In the genomic region with DNA sequence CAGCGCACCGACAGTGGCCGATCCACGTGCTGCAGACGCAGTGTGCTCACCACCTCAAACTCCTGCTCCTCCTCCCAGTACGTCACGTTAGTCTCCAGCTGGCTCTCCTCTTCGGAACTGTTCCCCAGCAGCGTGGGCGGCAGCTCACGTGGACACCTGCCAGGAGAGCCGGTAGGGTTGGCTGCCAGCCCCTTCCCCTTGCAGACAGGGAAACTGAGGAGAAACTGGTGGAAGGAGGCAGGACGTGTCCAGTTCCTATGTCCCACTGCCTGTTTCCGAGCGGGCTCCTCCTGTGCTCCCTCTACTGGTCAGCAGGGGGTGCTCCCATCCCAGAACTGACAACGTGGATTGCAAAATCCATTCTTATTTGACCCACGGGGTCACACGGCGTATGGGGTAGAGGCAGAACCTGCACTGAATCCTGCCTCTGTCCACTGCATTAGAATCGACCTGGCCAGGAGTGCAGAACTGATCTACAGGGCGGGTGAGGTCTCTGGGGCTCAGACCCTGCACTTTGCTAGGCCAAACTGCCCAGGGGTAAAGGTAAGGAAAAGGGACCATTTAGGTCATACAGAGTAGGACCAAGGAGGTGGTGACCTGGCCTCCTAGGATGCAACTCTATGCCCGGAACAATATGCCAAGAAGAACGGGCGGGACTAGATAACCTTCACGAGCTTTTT, we compare ENCODE assay signal across 1 cellular context.
TF ChIP-seq lines count a peak whose summit lies in the region.

No MANE protein-coding gene starts in this region.

TF ChIP-seq in K562, 482 proteins besides CTCF, POLR2A, EP300 and RAD21 (continued from another document and continues in another):
- TF ChIP-seq ZNF143 (CRISPR knock-in tag; IDR thresholded peaks at IDR 0.05) (0 out of 2 replicates have a peak, but pooled peaks have one; percentile 40), SLC30A9 (CRISPR knock-in tag; IDR thresholded peaks at IDR 0.05) (no peak), MCM7 (IDR thresholded peaks at IDR 0.05) (no peak), ZSCAN32 (CRISPR knock-in tag; IDR thresholded peaks at IDR 0.05) (no peak), ZBTB17 (CRISPR knock-in tag; IDR thresholded peaks at IDR 0.05) (0 out of 2 replicates have a peak, but pooled peaks have one; percentile 29), ELF4 (CRISPR knock-in tag; IDR thresholded peaks at IDR 0.05) (no peak), ZNF699 (CRISPR knock-in tag; IDR thresholded peaks at IDR 0.05; ENCODE audit: insufficient replicate concordance) (no peak), ZZZ3 (IDR thresholded peaks at IDR 0.05) (no peak), NFIX (CRISPR knock-in tag; IDR thresholded peaks at IDR 0.05; ENCODE audit: low read depth) (no peak), NCOR1 (IDR thresholded peaks at IDR 0.05) (no peak), NFE2 (IDR thresholded peaks at IDR 0.05; ENCODE audit: low read depth) (no peak), TAF15 (IDR thresholded peaks at IDR 0.05; ENCODE audit: low read depth, low read length) (no peak), CBX8 (IDR thresholded peaks at IDR 0.05; ENCODE audit: borderline replicate concordance, extremely low read depth, low read depth, low read length, poor library complexity, severe bottlenecking) (no peak), HEY1 (CRISPR knock-in tag; IDR thresholded peaks at IDR 0.05; ENCODE audit: borderline replicate concordance) (no peak), COPS2 (conservative IDR thresholded peaks at IDR 0.05) (no peak), STAT5A (IDR thresholded peaks at IDR 0.05; ENCODE audit: borderline replicate concordance, low read length) (no peak), POLR2G (IDR thresholded peaks at IDR 0.05; ENCODE audit: low read depth, low read length) (no peak), PCBP2 (IDR thresholded peaks at IDR 0.05; ENCODE audit: low read depth, low read length, poor library complexity, severe bottlenecking) (no peak), PHF8 (IDR thresholded peaks at IDR 0.05; ENCODE audit: borderline replicate concordance, low read length) (no peak), KDM2B (CRISPR knock-in tag; IDR thresholded peaks at IDR 0.05) (no peak), FOXA3 (CRISPR knock-in tag; conservative IDR thresholded peaks at IDR 0.05 in 1 of 2, IDR thresholded peaks at IDR 0.05 in 1 of 2) (0 out of 4 replicates have a peak, but pooled peaks of 1 of the 2 experiments have one; percentile 7), ZNF408 (CRISPR knock-in tag; IDR thresholded peaks at IDR 0.05; ENCODE audit: low read depth) (no peak)
- TF ChIP-seq, protein P1, sequence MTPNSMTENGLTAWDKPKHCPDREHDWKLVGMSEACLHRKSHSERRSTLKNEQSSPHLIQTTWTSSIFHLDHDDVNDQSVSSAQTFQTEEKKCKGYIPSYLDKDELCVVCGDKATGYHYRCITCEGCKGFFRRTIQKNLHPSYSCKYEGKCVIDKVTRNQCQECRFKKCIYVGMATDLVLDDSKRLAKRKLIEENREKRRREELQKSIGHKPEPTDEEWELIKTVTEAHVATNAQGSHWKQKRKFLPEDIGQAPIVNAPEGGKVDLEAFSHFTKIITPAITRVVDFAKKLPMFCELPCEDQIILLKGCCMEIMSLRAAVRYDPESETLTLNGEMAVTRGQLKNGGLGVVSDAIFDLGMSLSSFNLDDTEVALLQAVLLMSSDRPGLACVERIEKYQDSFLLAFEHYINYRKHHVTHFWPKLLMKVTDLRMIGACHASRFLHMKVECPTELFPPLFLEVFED (CRISPR knock-in tag; conservative IDR thresholded peaks at IDR 0.05): no peak
- TF ChIP-seq, protein P2, sequence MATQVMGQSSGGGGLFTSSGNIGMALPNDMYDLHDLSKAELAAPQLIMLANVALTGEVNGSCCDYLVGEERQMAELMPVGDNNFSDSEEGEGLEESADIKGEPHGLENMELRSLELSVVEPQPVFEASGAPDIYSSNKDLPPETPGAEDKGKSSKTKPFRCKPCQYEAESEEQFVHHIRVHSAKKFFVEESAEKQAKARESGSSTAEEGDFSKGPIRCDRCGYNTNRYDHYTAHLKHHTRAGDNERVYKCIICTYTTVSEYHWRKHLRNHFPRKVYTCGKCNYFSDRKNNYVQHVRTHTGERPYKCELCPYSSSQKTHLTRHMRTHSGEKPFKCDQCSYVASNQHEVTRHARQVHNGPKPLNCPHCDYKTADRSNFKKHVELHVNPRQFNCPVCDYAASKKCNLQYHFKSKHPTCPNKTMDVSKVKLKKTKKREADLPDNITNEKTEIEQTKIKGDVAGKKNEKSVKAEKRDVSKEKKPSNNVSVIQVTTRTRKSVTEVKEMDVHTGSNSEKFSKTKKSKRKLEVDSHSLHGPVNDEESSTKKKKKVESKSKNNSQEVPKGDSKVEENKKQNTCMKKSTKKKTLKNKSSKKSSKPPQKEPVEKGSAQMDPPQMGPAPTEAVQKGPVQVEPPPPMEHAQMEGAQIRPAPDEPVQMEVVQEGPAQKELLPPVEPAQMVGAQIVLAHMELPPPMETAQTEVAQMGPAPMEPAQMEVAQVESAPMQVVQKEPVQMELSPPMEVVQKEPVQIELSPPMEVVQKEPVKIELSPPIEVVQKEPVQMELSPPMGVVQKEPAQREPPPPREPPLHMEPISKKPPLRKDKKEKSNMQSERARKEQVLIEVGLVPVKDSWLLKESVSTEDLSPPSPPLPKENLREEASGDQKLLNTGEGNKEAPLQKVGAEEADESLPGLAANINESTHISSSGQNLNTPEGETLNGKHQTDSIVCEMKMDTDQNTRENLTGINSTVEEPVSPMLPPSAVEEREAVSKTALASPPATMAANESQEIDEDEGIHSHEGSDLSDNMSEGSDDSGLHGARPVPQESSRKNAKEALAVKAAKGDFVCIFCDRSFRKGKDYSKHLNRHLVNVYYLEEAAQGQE (CRISPR knock-in tag; IDR thresholded peaks at IDR 0.05; ENCODE audit: low read depth): no peak
- TF ChIP-seq, protein P3, sequence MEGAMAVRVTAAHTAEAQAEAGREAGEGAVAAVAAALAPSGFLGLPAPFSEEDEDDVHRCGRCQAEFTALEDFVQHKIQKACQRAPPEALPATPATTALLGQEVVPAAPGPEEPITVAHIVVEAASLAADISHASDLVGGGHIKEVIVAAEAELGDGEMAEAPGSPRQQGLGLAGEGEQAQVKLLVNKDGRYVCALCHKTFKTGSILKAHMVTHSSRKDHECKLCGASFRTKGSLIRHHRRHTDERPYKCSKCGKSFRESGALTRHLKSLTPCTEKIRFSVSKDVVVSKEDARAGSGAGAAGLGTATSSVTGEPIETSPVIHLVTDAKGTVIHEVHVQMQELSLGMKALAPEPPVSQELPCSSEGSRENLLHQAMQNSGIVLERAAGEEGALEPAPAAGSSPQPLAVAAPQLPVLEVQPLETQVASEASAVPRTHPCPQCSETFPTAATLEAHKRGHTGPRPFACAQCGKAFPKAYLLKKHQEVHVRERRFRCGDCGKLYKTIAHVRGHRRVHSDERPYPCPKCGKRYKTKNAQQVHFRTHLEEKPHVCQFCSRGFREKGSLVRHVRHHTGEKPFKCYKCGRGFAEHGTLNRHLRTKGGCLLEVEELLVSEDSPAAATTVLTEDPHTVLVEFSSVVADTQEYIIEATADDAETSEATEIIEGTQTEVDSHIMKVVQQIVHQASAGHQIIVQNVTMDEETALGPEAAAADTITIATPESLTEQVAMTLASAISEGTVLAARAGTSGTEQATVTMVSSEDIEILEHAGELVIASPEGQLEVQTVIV (CRISPR knock-in tag; IDR thresholded peaks at IDR 0.05; ENCODE audit: borderline replicate concordance): no peak
- TF ChIP-seq, protein P4, sequence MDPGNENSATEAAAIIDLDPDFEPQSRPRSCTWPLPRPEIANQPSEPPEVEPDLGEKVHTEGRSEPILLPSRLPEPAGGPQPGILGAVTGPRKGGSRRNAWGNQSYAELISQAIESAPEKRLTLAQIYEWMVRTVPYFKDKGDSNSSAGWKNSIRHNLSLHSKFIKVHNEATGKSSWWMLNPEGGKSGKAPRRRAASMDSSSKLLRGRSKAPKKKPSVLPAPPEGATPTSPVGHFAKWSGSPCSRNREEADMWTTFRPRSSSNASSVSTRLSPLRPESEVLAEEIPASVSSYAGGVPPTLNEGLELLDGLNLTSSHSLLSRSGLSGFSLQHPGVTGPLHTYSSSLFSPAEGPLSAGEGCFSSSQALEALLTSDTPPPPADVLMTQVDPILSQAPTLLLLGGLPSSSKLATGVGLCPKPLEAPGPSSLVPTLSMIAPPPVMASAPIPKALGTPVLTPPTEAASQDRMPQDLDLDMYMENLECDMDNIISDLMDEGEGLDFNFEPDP (CRISPR knock-in tag; IDR thresholded peaks at IDR 0.05): no peak
- TF ChIP-seq, protein P5, sequence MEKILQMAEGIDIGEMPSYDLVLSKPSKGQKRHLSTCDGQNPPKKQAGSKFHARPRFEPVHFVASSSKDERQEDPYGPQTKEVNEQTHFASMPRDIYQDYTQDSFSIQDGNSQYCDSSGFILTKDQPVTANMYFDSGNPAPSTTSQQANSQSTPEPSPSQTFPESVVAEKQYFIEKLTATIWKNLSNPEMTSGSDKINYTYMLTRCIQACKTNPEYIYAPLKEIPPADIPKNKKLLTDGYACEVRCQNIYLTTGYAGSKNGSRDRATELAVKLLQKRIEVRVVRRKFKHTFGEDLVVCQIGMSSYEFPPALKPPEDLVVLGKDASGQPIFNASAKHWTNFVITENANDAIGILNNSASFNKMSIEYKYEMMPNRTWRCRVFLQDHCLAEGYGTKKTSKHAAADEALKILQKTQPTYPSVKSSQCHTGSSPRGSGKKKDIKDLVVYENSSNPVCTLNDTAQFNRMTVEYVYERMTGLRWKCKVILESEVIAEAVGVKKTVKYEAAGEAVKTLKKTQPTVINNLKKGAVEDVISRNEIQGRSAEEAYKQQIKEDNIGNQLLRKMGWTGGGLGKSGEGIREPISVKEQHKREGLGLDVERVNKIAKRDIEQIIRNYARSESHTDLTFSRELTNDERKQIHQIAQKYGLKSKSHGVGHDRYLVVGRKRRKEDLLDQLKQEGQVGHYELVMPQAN (IDR thresholded peaks at IDR 0.05; ENCODE audit: borderline replicate concordance): no peak
- TF ChIP-seq, protein P6, sequence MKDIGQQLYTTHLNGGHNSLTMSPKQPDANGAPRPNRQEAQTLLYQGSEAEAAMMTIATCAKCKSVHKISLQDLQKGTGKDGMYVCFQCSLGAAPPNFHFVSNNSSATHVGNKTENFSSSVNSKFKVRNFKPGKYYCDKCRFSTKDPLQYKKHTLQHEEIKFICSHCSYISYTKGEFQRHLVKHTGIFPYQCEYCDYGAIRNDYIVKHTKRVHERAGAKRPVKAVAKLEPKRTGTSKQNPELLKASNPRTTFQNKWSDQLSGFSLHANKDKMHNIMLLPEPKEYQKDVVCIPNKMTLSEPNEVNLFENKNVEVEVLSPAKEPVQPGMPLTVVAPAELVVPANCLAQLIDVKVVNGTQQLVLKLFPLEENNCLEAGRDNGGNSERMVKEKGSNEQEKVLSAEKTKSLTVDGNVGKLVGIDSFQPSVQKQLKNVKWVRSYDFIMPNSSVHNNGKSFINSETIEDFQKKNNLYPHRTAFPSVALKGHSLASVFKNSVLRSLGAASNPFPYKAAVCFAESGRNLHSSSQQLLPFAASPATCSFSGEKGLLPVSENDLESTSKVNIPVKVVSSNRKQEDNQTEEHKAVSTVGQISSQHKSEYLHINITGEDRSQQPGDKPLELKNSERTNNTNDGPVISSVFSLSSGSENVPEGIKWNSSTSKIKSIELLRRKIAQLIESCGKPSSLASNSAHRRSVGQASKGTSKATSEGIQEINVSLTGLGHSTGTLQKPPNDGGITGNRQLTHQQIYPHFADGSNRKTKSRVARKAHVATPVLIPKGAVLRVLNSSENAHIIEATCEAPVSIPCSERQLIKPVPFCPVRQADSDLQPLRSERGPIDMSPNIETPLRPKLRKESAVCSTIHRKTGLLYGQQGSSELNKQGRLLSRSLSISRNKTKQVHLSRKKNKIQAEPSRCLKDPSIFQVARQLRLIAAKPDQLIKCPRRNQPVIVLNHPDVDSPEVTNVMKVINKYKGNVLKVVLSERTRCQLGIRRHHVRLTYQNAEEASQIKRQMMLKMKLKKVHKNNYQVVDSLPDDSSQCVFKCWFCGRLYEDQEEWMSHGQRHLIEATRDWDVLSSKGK (CRISPR knock-in tag; IDR thresholded peaks at IDR 0.05): no peak
- TF ChIP-seq, protein P7, sequence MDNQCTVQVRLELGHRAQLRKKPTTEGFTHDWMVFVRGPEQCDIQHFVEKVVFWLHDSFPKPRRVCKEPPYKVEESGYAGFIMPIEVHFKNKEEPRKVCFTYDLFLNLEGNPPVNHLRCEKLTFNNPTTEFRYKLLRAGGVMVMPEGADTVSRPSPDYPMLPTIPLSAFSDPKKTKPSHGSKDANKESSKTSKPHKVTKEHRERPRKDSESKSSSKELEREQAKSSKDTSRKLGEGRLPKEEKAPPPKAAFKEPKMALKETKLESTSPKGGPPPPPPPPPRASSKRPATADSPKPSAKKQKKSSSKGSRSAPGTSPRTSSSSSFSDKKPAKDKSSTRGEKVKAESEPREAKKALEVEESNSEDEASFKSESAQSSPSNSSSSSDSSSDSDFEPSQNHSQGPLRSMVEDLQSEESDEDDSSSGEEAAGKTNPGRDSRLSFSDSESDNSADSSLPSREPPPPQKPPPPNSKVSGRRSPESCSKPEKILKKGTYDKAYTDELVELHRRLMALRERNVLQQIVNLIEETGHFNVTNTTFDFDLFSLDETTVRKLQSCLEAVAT (IDR thresholded peaks at IDR 0.05): no peak
